Comparison of ENCODE assay signal across 25 cellular contexts in genomic region chr3:52402706-52403270, GRCh38. TPM values are rescaled to one million over a fixed set of nuclear protein-coding genes. Genes with fewer than 3 reads are reported as not detected.
DNase-seq lines count a peak whose midpoint lies in the region; ATAC-seq and TF ChIP-seq lines count a peak whose summit lies in the region.
"Had no signal": no experiment of that assay in that cellular context is flagged by ENCODE, and none has a peak within 500 bp of the region (broad histone marks: within the 10 kb centered on the region; RNA-seq: fewer than 3 reads in every experiment).

No MANE protein-coding gene starts in this region.

- no peak overlapping the region for H3K4me3 ChIP-seq in right atrium auricular region
- no peak overlapping the region for H3K4me3 ChIP-seq in mucosa of descending colon
- H3K4me3 ChIP-seq in aorta (ENCODE audit: low read length in 2 of 2), result no peak overlapping the region
- H3K4me3 ChIP-seq: coronary artery, heart left ventricle, SJCRH30 had no signal

- no peak overlapping the region for H3K27ac ChIP-seq in right atrium auricular region
- no peak overlapping the region for H3K27ac ChIP-seq in aorta (ENCODE audit: low read depth in 1 of 2, low read length in 2 of 2)
- H3K27ac ChIP-seq: coronary artery, heart left ventricle, neutrophil, SJCRH30 had no signal

- peaks cover 30% of the 10 kb centered on the region for H3K36me3 Mint-ChIP-seq in chondrocyte (ENCODE audit: low read depth)

- TF ChIP-seq CTCF in right atrium auricular region (IDR thresholded peaks at IDR 0.05), result no peak
- no peak for TF ChIP-seq CTCF in chondrocyte (IDR thresholded peaks at IDR 0.05)
- TF ChIP-seq CTCF in mucosa of descending colon (IDR thresholded peaks at IDR 0.05), result no peak

- H3K9me3 ChIP-seq in right atrium auricular region (no peaks in the 10 kb centered on the region), mucosa of descending colon (no peaks in the 10 kb centered on the region), aorta (ENCODE audit: control insufficient read depth, low read length) (no peaks in the 10 kb centered on the region)
- H3K9me3 ChIP-seq: heart left ventricle, neutrophil, SJCRH30 had no signal

- H3K4me1 Mint-ChIP-seq in chondrocyte (ENCODE audit: low read depth), result no peaks in the 10 kb centered on the region
- H3K4me1 Mint-ChIP-seq: activated B cell treated with CpG ODN at 0.5 μM for 24 hours had no signal

- H3K27me3 Mint-ChIP-seq in chondrocyte (ENCODE audit: low read depth), result no peaks in the 10 kb centered on the region
- H3K27me3 Mint-ChIP-seq: activated B cell treated with CpG ODN at 0.5 μM for 24 hours had no signal

- H3K4me1 ChIP-seq in right atrium auricular region (peaks cover 0 to under 1% of the 10 kb centered on the region in 2 donors), mucosa of descending colon (ENCODE audit: low read depth) (peaks cover 23% of the 10 kb centered on the region), aorta (ENCODE audit: control insufficient read depth in 1 of 2, insufficient read depth in 2 of 2, low read length in 2 of 2) (no peaks in the 10 kb centered on the region)
- H3K4me1 ChIP-seq: SJCRH30 had no signal

- ATAC-seq in Right ventricle myocardium superior (ENCODE audit: poor library complexity) (no peak), mucosa of descending colon (no peak), aorta (ENCODE audit: low FRiP score) (no peak), GM18861 (IDR thresholded peaks at IDR 0.05; ENCODE audit: unreplicated experiment) (no peak)
- ATAC-seq: heart left ventricle had no signal

- H3K27ac Mint-ChIP-seq in chondrocyte (ENCODE audit: unreplicated experiment), result no peak overlapping the region
- H3K27ac Mint-ChIP-seq: activated B cell treated with CpG ODN at 0.5 μM for 24 hours had no signal

- H3K27me3 ChIP-seq in right atrium auricular region (no peaks in the 10 kb centered on the region), aorta (ENCODE audit: control insufficient read depth in 1 of 2, insufficient read depth in 2 of 2, low read length in 1 of 2) (no peaks in the 10 kb centered on the region)
- H3K27me3 ChIP-seq: heart left ventricle, neutrophil, SJCRH30 had no signal

- peak; percentile 26 for DNase-seq in Right ventricle myocardium superior
- DNase-seq in right atrium auricular region (ENCODE audit: low spot score), result no peak
- DNase-seq in chondrocyte (ENCODE audit: low spot score), result peak; percentile 35
- peak in 2 of 3 donors; percentile 15 to 18 for DNase-seq in mucosa of descending colon
- peak; percentile 36 to 50 for DNase-seq in aorta
- no peak for DNase-seq in glomerular visceral epithelial cell (ENCODE audit: extremely low spot score)
- DNase-seq: activated B cell treated with CpG ODN at 0.5 μM for 24 hours; activated gamma-delta T cell treated with Interleukin-2 at 50 U/mL for 16 hours; effector memory CD4-positive, alpha-beta T cell; erythroblast; KG1; kidney glomerular epithelial cell; MM.1S; NCI-H1417; NCI-H2029 treated with DMSO at 0.1 percent for 48 hours; NCI-H2227 treated with DMSO at 0.1 percent for 48 hours; NCI-H69; SJCRH30; stimulated activated CD4-positive, alpha-beta T cell treated with anti-CD3 and anti-CD28 coated beads, Interleukin-2, amount 100 ng/mL, for 24 hours had no signal

- 86 to 87% methylated on average over 11 of the region's 11 CpGs for WGBS in aorta, 2 donors

- H3K36me3 ChIP-seq in right atrium auricular region (peaks cover 74% of the 10 kb centered on the region), mucosa of descending colon (ENCODE audit: low read depth) (peaks cover 18% of the 10 kb centered on the region), aorta (ENCODE audit: control insufficient read depth in 1 of 2, insufficient read depth in 2 of 2, low read length in 1 of 2) (no peaks in the 10 kb centered on the region)

- intact Hi-C loops in Right ventricle myocardium superior (cut with DNase I) (no loop called here), mucosa of descending colon (cut with DNase I, micrococcal nuclease) (no loop called here), aorta (cut with DNase I) (no loop called here)

- H3K4me3 Mint-ChIP-seq in chondrocyte (ENCODE audit: unreplicated experiment), result no peak overlapping the region
- H3K4me3 Mint-ChIP-seq: activated B cell treated with CpG ODN at 0.5 μM for 24 hours had no signal

- no peaks in the 10 kb centered on the region for H3K9me3 Mint-ChIP-seq in chondrocyte (ENCODE audit: low read depth)
- H3K9me3 Mint-ChIP-seq: activated B cell treated with CpG ODN at 0.5 μM for 24 hours had no signal

RNA-seq across cellular contexts. Expression of gene BAP1, which starts 7.0 kb away (rescaled TPM):
- total RNA-seq in Right ventricle myocardium superior (46.2 TPM), right atrium auricular region (10 to 100 TPM; 38.8 to 53.9 TPM), chondrocyte (82.1 to 85.4 TPM (median 84.3 TPM) in 3 replicates), mucosa of descending colon (10 to 100 TPM; 69.3 to 87.0 (median 84.1) TPM), aorta (10 to 100 TPM; 62.7 to 74.4 TPM)
- polyA plus RNA-seq in aorta, result 10 to 100 TPM; 29.4 to 99.6 TPM

RNA-seq across cellular contexts. Expression of gene PHF7, which starts 7.7 kb away (rescaled TPM):
- 16.8 TPM for total RNA-seq in Right ventricle myocardium superior
- 10 to 100 TPM; 10.1 to 17.6 TPM for total RNA-seq in right atrium auricular region
- total RNA-seq in chondrocyte, result 5.1 to 7.1 TPM (median 5.5 TPM) in 3 replicates
- 10 to 100 TPM; 13.9 to 24.7 (median 17.6) TPM for total RNA-seq in mucosa of descending colon
- 1 to 10 TPM; 7.7 to 8.0 TPM for total RNA-seq in aorta
- 1 to 10 TPM; 7.1 to 8.5 TPM for polyA plus RNA-seq in aorta

RNA-seq across cellular contexts. Expression of gene SEMA3G, which starts 42.1 kb away (rescaled TPM):
- total RNA-seq in Right ventricle myocardium superior (10.4 TPM), right atrium auricular region (10 to 100 TPM; 11.8 to 12.6 TPM), chondrocyte (0.17 TPM in 1 of 3 replicates, not detected in the others), mucosa of descending colon (10 to 100 TPM in 1 of 3 donors, 1 to 10 TPM in 2; 2.7 to 10.2 (median 3.1) TPM), aorta (10 to 100 TPM; 12.5 to 23.8 TPM)
- under 1 TPM in 1 of 2 donors, not detected in 1; 0.26 TPM for polyA plus RNA-seq in aorta
- total RNA-seq: activated B cell treated with CpG ODN at 0.5 μM for 24 hours had no signal

RNA-seq across cellular contexts. Expression of gene TNNC1, which starts 51.1 kb away (rescaled TPM):
- total RNA-seq in Right ventricle myocardium superior, result 7,948 TPM
- 1,000 to 10,000 TPM; 4,697 to 8,249 TPM for total RNA-seq in right atrium auricular region
- total RNA-seq in chondrocyte, result 3.3 to 13.7 TPM (median 12.7 TPM) in 3 replicates
- total RNA-seq in mucosa of descending colon, result 1 to 10 TPM in 2 of 3 donors, under 1 TPM in 1; 0.60 to 6.3 (median 2.5) TPM
- 1 to 10 TPM; 2.6 to 4.7 TPM for total RNA-seq in aorta
- 10 to 100 TPM in 1 of 2 donors, 1 to 10 TPM in 1; 3.0 to 20.7 TPM for polyA plus RNA-seq in aorta
- total RNA-seq: activated B cell treated with CpG ODN at 0.5 μM for 24 hours, Daoy, pulmonary artery endothelial cell had no signal

RNA-seq across cellular contexts. Expression of gene NISCH, which starts 52.6 kb away (rescaled TPM):
- total RNA-seq in Right ventricle myocardium superior (46.0 TPM), right atrium auricular region (10 to 100 TPM; 29.2 to 49.6 TPM), chondrocyte (97.6 to 121 TPM (median 101 TPM) in 3 replicates), mucosa of descending colon (10 to 100 TPM; 57.6 to 91.0 (median 72.1) TPM), aorta (100 to 1,000 TPM in 1 of 2 donors, 10 to 100 TPM in 1; 80.9 to 157 TPM)
- 100 to 1,000 TPM in 1 of 2 donors, 10 to 100 TPM in 1; 13.3 to 122 TPM for polyA plus RNA-seq in aorta

Comparison
In these comparisons a context has a peak if more than half of its experiments do, and no peak if none do; other contexts are left out.
1. DNase-seq: peak in Right ventricle myocardium superior (single experiment), chondrocyte (single experiment), mucosa of descending colon (2 of 3) and aorta (2 of 2); none in right atrium auricular region (single experiment) and glomerular visceral epithelial cell (single experiment).